Comparison of ENCODE assay signal across 1 cellular context in the genomic region with DNA sequence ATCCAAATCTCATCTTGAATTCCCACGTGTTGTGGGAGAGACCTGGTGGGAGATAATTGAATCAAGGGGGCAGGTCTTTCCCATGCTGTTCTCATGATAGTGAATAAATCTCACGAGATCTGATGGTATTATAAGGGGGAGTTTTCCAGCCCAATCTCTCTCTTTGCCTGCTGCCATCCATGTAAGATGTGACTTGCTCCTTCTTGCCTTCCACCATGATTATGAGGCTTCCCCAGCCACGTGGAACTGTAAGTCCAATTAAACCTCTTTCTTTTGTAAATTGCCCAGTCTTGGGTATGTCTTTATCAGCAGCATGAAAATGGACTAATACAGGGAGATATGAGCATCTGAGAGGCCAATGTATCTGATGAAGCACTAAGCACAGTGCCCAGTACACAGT. TPM values are rescaled to one million over a fixed set of nuclear protein-coding genes. Genes with fewer than 3 reads are reported as not detected.
"Had no signal": no experiment of that assay in that cellular context is flagged by ENCODE, and none has a peak within 500 bp of the region (broad histone marks: within the 10 kb centered on the region; RNA-seq: fewer than 3 reads in every experiment).

No MANE protein-coding gene starts in this region.

RNA-seq across cellular contexts. Expression of a gene that starts 26.0 kb away (rescaled TPM):
- total RNA-seq: myocyte had no signal
